27 cellular contexts compared by ENCODE assay signal in genomic region chr15:60122691-60123090, GRCh38.
"Had no signal": no experiment of that assay in that cellular context is flagged by ENCODE, and none has a peak within 500 bp of the region (broad histone marks: within the 10 kb centered on the region; RNA-seq: fewer than 3 reads in every experiment).

No MANE protein-coding gene starts in this region.

- H3K27ac Mint-ChIP-seq: naive thymus-derived CD4-positive, alpha-beta T cell; natural killer cell; nephron; neural progenitor cell; progenitor cell of endocrine pancreas; stimulated activated naive B cell treated with anti-CD40 and anti-IgM and Interleukin-4, amounts not matched to agents 10 μg/mL and 1 μg/mL and 100 μg/mL, for 72 hours; stimulated activated naive CD8-positive, alpha-beta T cell treated with anti-CD3 and anti-CD28 coated beads, Interleukin-15, Interleukin-2, amounts not matched to agents 100 ng/mL and 50 ng/mL, for 24 hours had no signal

- H2AFZ ChIP-seq: neural progenitor cell, parathyroid adenoma had no signal

- DNase-seq: naive thymus-derived CD4-positive, alpha-beta T cell; natural killer cell; occipital lobe; ovary; posterior cingulate gyrus; psoas muscle; right cardiac atrium; right lobe of liver; sigmoid colon; small intestine; stimulated activated CD4-positive, alpha-beta T cell treated with anti-CD3 and anti-CD28 coated beads, Interleukin-15, amount 100 ng/mL, for 24 hours; stimulated activated CD4-positive, alpha-beta T cell treated with anti-CD3 and anti-CD28 coated beads, Interleukin-2, amount 100 ng/mL, for 24 hours; stimulated activated CD4-positive, alpha-beta T cell treated with anti-CD3 and anti-CD28 coated beads, Interleukin-2, amount 100 ng/mL, for 48 hours; stimulated activated CD4-positive, alpha-beta T cell treated with anti-CD3 and anti-CD28 coated beads, Interleukin-4, amount 100 ng/mL, for 24 hours; stimulated activated naive B cell treated with anti-CD40 and anti-IgM and Interleukin-4, amounts not matched to agents 10 μg/mL and 1 μg/mL and 100 μg/mL, for 72 hours; stomach; thyroid gland; transverse colon; upper lobe of left lung; uterus had no signal

- H3K4me1 ChIP-seq: parathyroid adenoma, psoas muscle, uterus had no signal

- H3K4me3 Mint-ChIP-seq: naive thymus-derived CD4-positive, alpha-beta T cell; natural killer cell; nephron; neural progenitor cell; stimulated activated effector memory CD8-positive, alpha-beta T cell treated with anti-CD3 and anti-CD28 coated beads, Interleukin-12 subunit alpha, Interleukin-12 subunit beta, amount 100 ng/mL, for 72 hours; stimulated activated naive B cell treated with anti-CD40 and anti-IgM and Interleukin-4, amounts not matched to agents 10 μg/mL and 1 μg/mL and 100 μg/mL, for 72 hours; stimulated activated naive CD8-positive, alpha-beta T cell treated with anti-CD3 and anti-CD28 coated beads, Interleukin-15, Interleukin-2, amounts not matched to agents 100 ng/mL and 50 ng/mL, for 24 hours had no signal

- H3K79me2 ChIP-seq: parathyroid adenoma had no signal

- H3K9me3 ChIP-seq: ovary, psoas muscle, right lobe of liver, sigmoid colon, stomach, thoracic aorta, thyroid gland, transverse colon, upper lobe of left lung, uterus had no signal

- H3K36me3 ChIP-seq: neural progenitor cell, ovary, right lobe of liver, sigmoid colon, stomach, thoracic aorta, thyroid gland, transverse colon, upper lobe of left lung, uterus had no signal

- H3K27ac ChIP-seq: neural progenitor cell, ovary, parathyroid adenoma, psoas muscle, right lobe of liver, sigmoid colon, stomach, thoracic aorta, thyroid gland, transverse colon, upper lobe of left lung, uterus had no signal

- H3K4me3 ChIP-seq: neural progenitor cell, ovary, psoas muscle, right lobe of liver, sigmoid colon, stomach, thoracic aorta, thyroid gland, transverse colon, upper lobe of left lung, uterus had no signal

- H3K36me3 Mint-ChIP-seq: naive thymus-derived CD4-positive, alpha-beta T cell; natural killer cell; neural progenitor cell; stimulated activated naive B cell treated with anti-CD40 and anti-IgM and Interleukin-4, amounts not matched to agents 10 μg/mL and 1 μg/mL and 100 μg/mL, for 72 hours had no signal

- H3K4me2 ChIP-seq: neural progenitor cell had no signal

- ATAC-seq: naive thymus-derived CD4-positive, alpha-beta T cell; natural killer cell; psoas muscle; right cardiac atrium; right lobe of liver; stimulated activated naive B cell treated with anti-CD40 and anti-IgM and Interleukin-4, amounts not matched to agents 10 μg/mL and 1 μg/mL and 100 μg/mL, for 72 hours had no signal

- FAIRE-seq: small intestine had no signal

- H3K27me3 ChIP-seq: neural progenitor cell, ovary, right lobe of liver, thyroid gland, upper lobe of left lung, uterus had no signal

- H3K9ac ChIP-seq: neural progenitor cell, parathyroid adenoma had no signal
